Comparison of ENCODE assay signal across 9 cellular contexts in genomic region chr15:63971427-63971805, GRCh38.
A peak's percentile ranks its signal among the peaks of the same experiment; 100 is the strongest.
DNase-seq lines count a peak whose midpoint lies in the region; ATAC-seq and TF ChIP-seq lines count a peak whose summit lies in the region.
"Had no signal": no experiment of that assay in that cellular context is flagged by ENCODE, and none has a peak within 500 bp of the region (broad histone marks: within the 10 kb centered on the region; RNA-seq: fewer than 3 reads in every experiment).

No MANE protein-coding gene starts in this region.

- peaks cover 39 to 53% (median 41%) of the 10 kb centered on the region in 3 donors for H3K4me1 Mint-ChIP-seq in CD8-positive, alpha-beta memory T cell
- H3K4me1 Mint-ChIP-seq in neural progenitor cell = peaks cover 37% of the 10 kb centered on the region

- no peak for TF ChIP-seq EP300 in gastroesophageal sphincter (IDR thresholded peaks at IDR 0.05)

- H3K4me2 ChIP-seq in neural progenitor cell = no peak overlapping the region

- H2AFZ ChIP-seq in neural progenitor cell (replicated peaks) = no peak overlapping the region

- H3K4me3 Mint-ChIP-seq in CD8-positive, alpha-beta memory T cell = peak overlapping the region; percentile 8 to 81 (median 78)
- H3K4me3 Mint-ChIP-seq in neural progenitor cell = no peak overlapping the region

- no peaks in the 10 kb centered on the region for H3K27me3 Mint-ChIP-seq in CD8-positive, alpha-beta memory T cell
- peaks cover 9% of the 10 kb centered on the region for H3K27me3 Mint-ChIP-seq in neural progenitor cell (ENCODE audit: insufficient read depth, low read depth)

- peak; percentile 28 for ATAC-seq in HG02885 (IDR thresholded peaks at IDR 0.05; ENCODE audit: poor library complexity, unreplicated experiment)
- no peak for ATAC-seq in gastroesophageal sphincter
- no peak for ATAC-seq in HG03045 (IDR thresholded peaks at IDR 0.05; ENCODE audit: unreplicated experiment)

- no peaks in the 10 kb centered on the region for H3K27me3 ChIP-seq in CD8-positive, alpha-beta memory T cell (ENCODE audit: insufficient read depth, low read length, poor library complexity, severe bottlenecking)
- H3K27me3 ChIP-seq in neural progenitor cell (no peaks in the 10 kb centered on the region), gastroesophageal sphincter (no peaks in the 10 kb centered on the region)

- POLR2A ChIA-PET in CD8-positive, alpha-beta memory T cell (lab: Charles Lee) = interaction anchor here (0.8 kb wide), 1 partner anchor 138 kb away, joined by 4 read pairs; no protein-coding TSS in a partner anchor

- no peak for TF ChIP-seq POLR2A in gastroesophageal sphincter (IDR thresholded peaks at IDR 0.05)

- WGBS in gastroesophageal sphincter (ENCODE audit: low coverage in 1 of 2), 2 donors = 86% methylated on average over 1 of the region's 2 CpGs; no CpG with 5 or more reads in 1 of the 2 donors

- no peak overlapping the region for H3K4me3 ChIP-seq in CD8-positive, alpha-beta memory T cell (ENCODE audit: low read length)
- no peak overlapping the region for H3K4me3 ChIP-seq in neural progenitor cell
- no peak overlapping the region for H3K4me3 ChIP-seq in gastroesophageal sphincter

- no peaks in the 10 kb centered on the region for H3K9me3 Mint-ChIP-seq in CD8-positive, alpha-beta memory T cell
- H3K9me3 Mint-ChIP-seq in neural progenitor cell = peaks cover 2% of the 10 kb centered on the region

- TF ChIP-seq CTCF in neural progenitor cell (IDR thresholded peaks at IDR 0.05) = no peak
- no peak for TF ChIP-seq CTCF in gastroesophageal sphincter (IDR thresholded peaks at IDR 0.05)

- peaks cover 27% of the 10 kb centered on the region for H3F3A ChIP-seq in neural progenitor cell (ENCODE audit: low read depth)

- peaks cover 37% of the 10 kb centered on the region for H3K4me1 ChIP-seq in CD8-positive, alpha-beta memory T cell (ENCODE audit: insufficient read depth, low read length)
- H3K4me1 ChIP-seq in neural progenitor cell = peaks cover 44% of the 10 kb centered on the region
- peaks cover 0 to 11% (median 0%) of the 10 kb centered on the region in 3 donors for H3K4me1 ChIP-seq in gastroesophageal sphincter

- H3K79me2 ChIP-seq in neural progenitor cell (ENCODE audit: low read depth) = no peaks in the 10 kb centered on the region

- H3K27ac ChIP-seq in CD8-positive, alpha-beta memory T cell (ENCODE audit: low read depth, low read length) = peak overlapping the region; percentile 65
- H3K27ac ChIP-seq in neural progenitor cell (no peak overlapping the region), gastroesophageal sphincter (peak overlapping the region in 2 of 4 donors; percentile 20 to 24)

- in situ Hi-C loops in ACHN (cut with HindIII; ENCODE audit: low pct_ligation_motif_present, low pct_unique_long_range_greater_than_20kb, low sequenced_read_pairs) = no loop called here

- peaks cover 0 to 1% (median 0%) of the 10 kb centered on the region in 3 donors for H3K36me3 Mint-ChIP-seq in CD8-positive, alpha-beta memory T cell
- H3K36me3 Mint-ChIP-seq in neural progenitor cell = peaks cover 4% of the 10 kb centered on the region

- no peak overlapping the region for H3K9ac ChIP-seq in neural progenitor cell

- H3K36me3 ChIP-seq in CD8-positive, alpha-beta memory T cell (ENCODE audit: insufficient read depth, low read length) = no peaks in the 10 kb centered on the region
- no peaks in the 10 kb centered on the region for H3K36me3 ChIP-seq in neural progenitor cell
- no peaks in the 10 kb centered on the region for H3K36me3 ChIP-seq in gastroesophageal sphincter

- CTCF ChIA-PET in CD8-positive, alpha-beta memory T cell (lab: Charles Lee) = interaction anchor here (0.8 to 2.1 kb wide), 7 partner anchors 14 to 219 kb away, joined by 3 to 9 read pairs (median 3); no protein-coding TSS in a partner anchor

- no peaks in the 10 kb centered on the region for H3K9me3 ChIP-seq in CD8-positive, alpha-beta memory T cell (ENCODE audit: low read length)
- H3K9me3 ChIP-seq in neural progenitor cell (ENCODE audit: low read depth) = no peaks in the 10 kb centered on the region
- H3K9me3 ChIP-seq in gastroesophageal sphincter = no peaks in the 10 kb centered on the region

- DNase-seq in CD8-positive, alpha-beta memory T cell = peak in 4 of 5 donors; percentile 6 to 62 (median 18)
- DNase-seq in activated T-cell treated with anti-CD3 and anti-CD28 coated beads for 1 hour (ENCODE audit: low read depth) = peak; percentile 37
- DNase-seq in neural progenitor cell (ENCODE audit: low spot score) = no peak
- no peak for DNase-seq in HT-29 (ENCODE audit: low spot score)
- no peak for DNase-seq in ACHN
- DNase-seq: DND-41 had no signal

- peak overlapping the region; percentile 90 to 100 (median 96) for H3K27ac Mint-ChIP-seq in CD8-positive, alpha-beta memory T cell
- H3K27ac Mint-ChIP-seq in neural progenitor cell = peak overlapping the region; percentile 34

- no peaks in the 10 kb centered on the region for H4K20me1 ChIP-seq in neural progenitor cell (ENCODE audit: low read depth)

Comparison
In these comparisons a context has a peak if more than half of its experiments do, and no peak if none do; other contexts are left out.
1. DNase-seq: peak in CD8-positive, alpha-beta memory T cell (4 of 5) and activated T-cell treated with anti-CD3 and anti-CD28 coated beads for 1 hour (single experiment); none in neural progenitor cell (single experiment), HT-29 (single experiment) and ACHN (single experiment).